Comparison of ENCODE assay signal across 1 cellular context in the genomic region with DNA sequence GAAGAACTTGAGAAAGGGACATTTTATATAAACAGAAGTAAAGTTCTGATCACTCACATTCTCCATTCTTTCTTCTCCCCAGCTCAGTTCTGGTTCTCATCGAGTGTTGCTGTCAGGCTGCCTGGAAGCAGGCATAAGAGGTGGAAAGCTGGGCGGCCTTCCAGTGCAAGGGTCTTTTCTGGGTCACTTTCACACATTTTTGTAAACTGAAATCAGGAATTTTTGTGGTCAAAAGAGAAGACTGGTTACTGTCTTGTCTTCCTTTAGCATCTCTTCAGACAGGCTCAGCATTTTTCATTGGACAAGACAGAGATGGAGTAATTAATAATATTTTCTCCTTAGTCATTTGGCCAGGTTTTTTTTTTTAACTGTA.
TF ChIP-seq lines count a peak whose summit lies in the region.

No MANE protein-coding gene starts in this region.

TF ChIP-seq in SK-N-SH treated with all-trans-retinoic acid at 6 μM for 48 hours, 23 proteins besides CTCF, POLR2A, EP300 and RAD21 (continued from another document):
- TF ChIP-seq, protein P1, sequence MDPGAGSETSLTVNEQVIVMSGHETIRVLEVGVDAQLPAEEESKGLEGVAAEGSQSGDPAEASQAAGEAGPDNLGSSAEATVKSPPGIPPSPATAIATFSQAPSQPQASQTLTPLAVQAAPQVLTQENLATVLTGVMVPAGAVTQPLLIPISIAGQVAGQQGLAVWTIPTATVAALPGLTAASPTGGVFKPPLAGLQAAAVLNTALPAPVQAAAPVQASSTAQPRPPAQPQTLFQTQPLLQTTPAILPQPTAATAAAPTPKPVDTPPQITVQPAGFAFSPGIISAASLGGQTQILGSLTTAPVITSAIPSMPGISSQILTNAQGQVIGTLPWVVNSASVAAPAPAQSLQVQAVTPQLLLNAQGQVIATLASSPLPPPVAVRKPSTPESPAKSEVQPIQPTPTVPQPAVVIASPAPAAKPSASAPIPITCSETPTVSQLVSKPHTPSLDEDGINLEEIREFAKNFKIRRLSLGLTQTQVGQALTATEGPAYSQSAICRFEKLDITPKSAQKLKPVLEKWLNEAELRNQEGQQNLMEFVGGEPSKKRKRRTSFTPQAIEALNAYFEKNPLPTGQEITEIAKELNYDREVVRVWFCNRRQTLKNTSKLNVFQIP (CRISPR knock-in tag; IDR thresholded peaks at IDR 0.05; ENCODE audit: borderline replicate concordance, low read depth) = peak; percentile 82; the same call in 1 of the 2 replicates
- no peak for TF ChIP-seq BACH2 (CRISPR knock-in tag; IDR thresholded peaks at IDR 0.05; ENCODE audit: borderline replicate concordance)
